Comparison of ENCODE assay signal across 7 cellular contexts in genomic region chr19:17555480-17555928, GRCh38. TPM values are rescaled to one million over a fixed set of nuclear protein-coding genes. Genes with fewer than 3 reads are reported as not detected.
DNase-seq lines count a peak whose midpoint lies in the region; ATAC-seq and TF ChIP-seq lines count a peak whose summit lies in the region.

Gene COLGALT1, plus strand, starts transcription at chr19:17555649. Its CDS starts 65 bp downstream, at chr19:17555714.

- no peaks in the 10 kb centered on the region for H3K9me3 ChIP-seq in iPS DF 6.9 (ENCODE audit: control insufficient read depth, insufficient read depth, low read length)
- no peaks in the 10 kb centered on the region for H3K9me3 ChIP-seq in gastrocnemius medialis

- H3K4me3 ChIP-seq in iPS DF 6.9 (ENCODE audit: low read length) = peak within 1 kb of the TSS; percentile 70
- peak within 1 kb of the TSS; percentile 62 to 100 (median 87) for H3K4me3 ChIP-seq in gastrocnemius medialis

- peaks cover 0 to 7% (median 3%) of the 10 kb centered on the region in 5 experiments for H3K9me3 Mint-ChIP-seq in brain

- no peak within 1 kb of the TSS for H3K27ac ChIP-seq in iPS DF 6.9 (ENCODE audit: low read length)
- H3K27ac ChIP-seq in gastrocnemius medialis = peak within 1 kb of the TSS; percentile 72 to 86 (median 85)

- H3K36me3 Mint-ChIP-seq in brain = peaks cover 28% of the 10 kb centered on the region

- TF ChIP-seq CTCF in brain (conservative IDR thresholded peaks at IDR 0.05) = no peak
- peak in 1 of 5 experiments; percentile 19 for TF ChIP-seq CTCF in gastrocnemius medialis (IDR thresholded peaks at IDR 0.05 in 4 of 5, conservative IDR thresholded peaks at IDR 0.05 in 1 of 5)

- no CpG with 5 or more reads among the region's 64 CpGs for WGBS in iPS DF 6.9 (ENCODE audit: insufficient coverage, insufficient read length)

- DNase-seq in NCI-H2171 (lab: John Stamatoyannopoulos, UW) = peak; percentile 97
- peak; percentile 99 for DNase-seq in UCSD-AML1 (lab: John Stamatoyannopoulos, UW; ENCODE audit: unreplicated experiment)
- DNase-seq in iPS DF 6.9 (ENCODE audit: low read depth, low spot score) = no peak
- peak; percentile 97 to 98 for DNase-seq in gastrocnemius medialis

- H3K27me3 ChIP-seq in iPS DF 6.9 (ENCODE audit: control insufficient read depth, insufficient read depth, low read length) (no peaks in the 10 kb centered on the region), gastrocnemius medialis (no peaks in the 10 kb centered on the region)

- TF ChIP-seq POLR2A in gastrocnemius medialis (IDR thresholded peaks at IDR 0.05) = peak; percentile 62 to 72

- H3K36me3 ChIP-seq in iPS DF 6.9 (ENCODE audit: control insufficient read depth, insufficient read depth, low read length) = peaks cover 3% of the 10 kb centered on the region; the same call in 1 of the 2 replicates
- peaks cover 0 to 20% of the 10 kb centered on the region in 2 donors for H3K36me3 ChIP-seq in gastrocnemius medialis

- H3K4me1 Mint-ChIP-seq in brain = peaks cover 22% of the 10 kb centered on the region

- peak within 1 kb of the TSS; percentile 85 to 90 (median 88) for H3K4me3 Mint-ChIP-seq in brain

- in situ Hi-C loops in gastrocnemius medialis (cut with MboI; ENCODE audit: low sequenced_read_pairs in 4 of 4) = no loop called here

- H3K27me3 Mint-ChIP-seq in brain = no peaks in the 10 kb centered on the region

- H3K4me1 ChIP-seq in iPS DF 6.9 (ENCODE audit: control insufficient read depth, insufficient read depth, low read length) = no peaks in the 10 kb centered on the region
- peaks cover 13 to 25% of the 10 kb centered on the region in 2 donors for H3K4me1 ChIP-seq in gastrocnemius medialis

- intact Hi-C loops in gastrocnemius medialis (cut with DNase I; ENCODE audit: low total_unique reads) = loop anchor here (1.0 to 10.0 kb wide), 4 partner anchors 42 to 309 kb away; partner anchors contain the start of genes ANO8, GTPBP3 and SLC27A1

- H3K27ac Mint-ChIP-seq in brain = peak within 1 kb of the TSS; percentile 63 to 87 (median 67)

- ATAC-seq in GM18520 (IDR thresholded peaks at IDR 0.05; ENCODE audit: unreplicated experiment) = peak; percentile 84
- peak; percentile 76 for ATAC-seq in HG03095 (IDR thresholded peaks at IDR 0.05; ENCODE audit: unreplicated experiment)
- ATAC-seq in gastrocnemius medialis = peak; percentile 95

RNA-seq across cellular contexts. Expression of gene COLGALT1, which starts in this region (rescaled TPM):
- 28.8 TPM for polyA plus RNA-seq in brain (ENCODE audit: insufficient read depth, low read depth, low replicate concordance)
- total RNA-seq in gastrocnemius medialis = 10 to 100 TPM; 16.6 to 33.2 (median 27.5) TPM
